In the genomic region with DNA sequence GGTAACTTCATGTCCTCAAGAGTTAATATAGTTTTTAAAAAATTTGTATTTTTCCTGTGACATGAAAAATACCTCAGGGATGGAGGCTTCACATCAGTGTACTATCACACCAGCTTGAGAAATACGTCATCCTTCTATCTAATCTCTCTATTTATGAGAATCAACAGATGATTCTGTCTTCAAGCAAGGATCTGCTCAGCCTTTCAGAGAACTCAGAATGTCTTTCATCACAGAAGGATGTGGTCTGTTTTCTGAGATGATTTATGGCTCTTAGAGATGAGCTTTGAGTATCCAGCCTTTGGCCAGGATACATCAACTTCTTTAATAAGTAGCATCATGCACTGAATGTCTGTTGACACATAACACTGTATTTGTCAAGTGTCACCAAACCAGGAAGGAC, we compare ENCODE assay signal across 15 cellular contexts.
DNase-seq lines count a peak whose midpoint lies in the region; ATAC-seq, FAIRE-seq and TF ChIP-seq lines count a peak whose summit lies in the region.
"Had no signal": no experiment of that assay in that cellular context is flagged by ENCODE, and none has a peak within 500 bp of the region (broad histone marks: within the 10 kb centered on the region; RNA-seq: fewer than 3 reads in every experiment).

No MANE protein-coding gene starts in this region.

- in situ Hi-C loops in HepG2 (cut with HindIII; ENCODE audit: extremely low pct_ligation_motif_present, low pct_unique_long_range_greater_than_20kb): no loop called here

- H3K9me3 ChIP-seq in HepG2 (ENCODE audit: low read length): no peaks in the 10 kb centered on the region
- H3K9me3 ChIP-seq in right lobe of liver: no peaks in the 10 kb centered on the region
- no peaks in the 10 kb centered on the region; the same call in 1 of the 2 replicates for H3K9me3 ChIP-seq in BE2C

- H3K27ac ChIP-seq in HepG2 (ENCODE audit: extremely low read length, insufficient read depth, low read length): no peak overlapping the region
- no peak overlapping the region for H3K27ac ChIP-seq in right lobe of liver

- no peaks in the 10 kb centered on the region for H3K4me1 ChIP-seq in HepG2 (ENCODE audit: insufficient read depth, low read length)
- no peaks in the 10 kb centered on the region for H3K4me1 ChIP-seq in right lobe of liver
- H3K4me1 ChIP-seq in BE2C: no peaks in the 10 kb centered on the region

- H2AFZ ChIP-seq in HepG2 (ENCODE audit: low read length): no peak overlapping the region

- TF ChIP-seq POLR2A in HepG2 (IDR thresholded peaks at IDR 0.05; ENCODE audit: insufficient read depth in 1 of 2, low read depth in 2 of 2, low read length in 2 of 2) (no peak), right lobe of liver (IDR thresholded peaks at IDR 0.05) (no peak)

- H3K79me2 ChIP-seq in HepG2 (ENCODE audit: insufficient read depth, low read length): no peaks in the 10 kb centered on the region

- CTCF ChIA-PET in HepG2 (lab: Yijun Ruan, JAX; ENCODE audit: low intra/inter-chr PET ratio, low total read pairs): no interaction called here

- TF ChIP-seq CTCF in HepG2 (CRISPR knock-in tag; IDR thresholded peaks at IDR 0.05) (no peak), right lobe of liver (IDR thresholded peaks at IDR 0.05) (no peak), BE2C (IDR thresholded peaks at IDR 0.05; ENCODE audit: low read depth, low read length) (no peak)

- no peak overlapping the region for H3K4me2 ChIP-seq in HepG2 (ENCODE audit: low read depth, low read length)

- H3K27me3 ChIP-seq in HepG2 (ENCODE audit: control insufficient read depth in 1 of 2, insufficient read depth in 2 of 2, low read length in 2 of 2) (no peaks in the 10 kb centered on the region), right lobe of liver (no peaks in the 10 kb centered on the region), BE2C (no peaks in the 10 kb centered on the region)

- H4K20me1 ChIP-seq in HepG2 (ENCODE audit: insufficient read depth, low read length): no peaks in the 10 kb centered on the region

- H3K36me3 ChIP-seq in HepG2 (replicated peaks in 1 of 2; ENCODE audit: control insufficient read depth in 1 of 2, insufficient read depth in 2 of 2, low read length in 2 of 2): no peaks in the 10 kb centered on the region
- no peaks in the 10 kb centered on the region for H3K36me3 ChIP-seq in right lobe of liver
- no peaks in the 10 kb centered on the region for H3K36me3 ChIP-seq in BE2C

- H3K4me3 ChIP-seq in HepG2 (replicated peaks in 1 of 3; ENCODE audit: insufficient read depth in 1 of 3, low read depth in 2 of 3, low read length in 3 of 3) (no peak overlapping the region), right lobe of liver (no peak overlapping the region), BE2C (ENCODE audit: low read depth, low read length) (no peak overlapping the region)

- no peak for TF ChIP-seq EP300 in HepG2 (IDR thresholded peaks at IDR 0.05; ENCODE audit: low read depth in 2 of 2, low read length in 2 of 2)
- no peak for TF ChIP-seq EP300 in HepG2 (CRISPR knock-in tag; IDR thresholded peaks at IDR 0.05; ENCODE audit: borderline replicate concordance)

- TF ChIP-seq RAD21 in HepG2 (CRISPR knock-in tag; IDR thresholded peaks at IDR 0.05): no peak

- POLR2A ChIA-PET in HepG2 (lab: Yijun Ruan, JAX): no interaction called here

- no peak overlapping the region for H3K9ac ChIP-seq in HepG2 (ENCODE audit: insufficient read depth, low read depth, low read length)

- no TSS peak for BruUV-seq in HepG2 (replicated peaks; lab: Mats Ljungman, UMichigan)

- no peak for ATAC-seq in HepG2
- no peak for ATAC-seq in right lobe of liver
- ATAC-seq in HG02840 (IDR thresholded peaks at IDR 0.05; ENCODE audit: low FRiP score, unreplicated experiment): no peak

- DNase-seq in HepG2 (ENCODE audit: low spot score): no peak
- no peak for DNase-seq in right lobe of liver
- DNase-seq in M059J (ENCODE audit: low read depth): peak; percentile 22
- peak; percentile 97 for DNase-seq in amniotic epithelial cell (ENCODE audit: low read depth)
- DNase-seq in hepatic stellate cell (ENCODE audit: low spot score): no peak
- DNase-seq in BE2C: no peak
- DNase-seq: ACHN; CD4-positive, alpha-beta memory T cell; HFFc6; Karpas-422; NCI-H1092; NCI-H1694; NCI-H774; RPMI8226 had no signal

- WGBS in HepG2 (ENCODE audit: low lambda C conversion rate): 0% methylated on average over 1 of the region's 1 CpG
- WGBS in right lobe of liver (ENCODE audit: insufficient coverage, low coverage, low lambda C conversion rate, missing lambda C conversion rate): 43% methylated on average over 1 of the region's 1 CpG

- FAIRE-seq in HepG2 (lab: Jason Lieb, UNC): no peak

- intact Hi-C loops in HepG2 (cut with micrococcal nuclease; ENCODE audit: unreplicated experiment) (no loop called here), right lobe of liver (cut with DNase I) (no loop called here)

TF ChIP-seq in HepG2, 621 proteins besides CTCF, POLR2A, EP300 and RAD21:
- TF ChIP-seq NFKB2 (CRISPR knock-in tag; IDR thresholded peaks at IDR 0.05; ENCODE audit: borderline replicate concordance) (no peak), CREB1 (IDR thresholded peaks at IDR 0.05) (peak; percentile 50; the same call in 1 of the 2 replicates), CREB1 (CRISPR knock-in tag; IDR thresholded peaks at IDR 0.05) (no peak)
- TF ChIP-seq, protein P1, sequence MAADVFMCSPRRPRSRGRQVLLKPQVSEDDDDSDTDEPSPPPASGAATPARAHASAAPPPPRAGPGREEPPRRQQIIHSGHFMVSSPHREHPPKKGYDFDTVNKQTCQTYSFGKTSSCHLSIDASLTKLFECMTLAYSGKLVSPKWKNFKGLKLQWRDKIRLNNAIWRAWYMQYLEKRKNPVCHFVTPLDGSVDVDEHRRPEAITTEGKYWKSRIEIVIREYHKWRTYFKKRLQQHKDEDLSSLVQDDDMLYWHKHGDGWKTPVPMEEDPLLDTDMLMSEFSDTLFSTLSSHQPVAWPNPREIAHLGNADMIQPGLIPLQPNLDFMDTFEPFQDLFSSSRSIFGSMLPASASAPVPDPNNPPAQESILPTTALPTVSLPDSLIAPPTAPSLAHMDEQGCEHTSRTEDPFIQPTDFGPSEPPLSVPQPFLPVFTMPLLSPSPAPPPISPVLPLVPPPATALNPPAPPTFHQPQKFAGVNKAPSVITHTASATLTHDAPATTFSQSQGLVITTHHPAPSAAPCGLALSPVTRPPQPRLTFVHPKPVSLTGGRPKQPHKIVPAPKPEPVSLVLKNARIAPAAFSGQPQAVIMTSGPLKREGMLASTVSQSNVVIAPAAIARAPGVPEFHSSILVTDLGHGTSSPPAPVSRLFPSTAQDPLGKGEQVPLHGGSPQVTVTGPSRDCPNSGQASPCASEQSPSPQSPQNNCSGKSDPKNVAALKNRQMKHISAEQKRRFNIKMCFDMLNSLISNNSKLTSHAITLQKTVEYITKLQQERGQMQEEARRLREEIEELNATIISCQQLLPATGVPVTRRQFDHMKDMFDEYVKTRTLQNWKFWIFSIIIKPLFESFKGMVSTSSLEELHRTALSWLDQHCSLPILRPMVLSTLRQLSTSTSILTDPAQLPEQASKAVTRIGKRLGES (CRISPR knock-in tag; IDR thresholded peaks at IDR 0.05; ENCODE audit: borderline replicate concordance): no peak
- TF ChIP-seq, protein P2, sequence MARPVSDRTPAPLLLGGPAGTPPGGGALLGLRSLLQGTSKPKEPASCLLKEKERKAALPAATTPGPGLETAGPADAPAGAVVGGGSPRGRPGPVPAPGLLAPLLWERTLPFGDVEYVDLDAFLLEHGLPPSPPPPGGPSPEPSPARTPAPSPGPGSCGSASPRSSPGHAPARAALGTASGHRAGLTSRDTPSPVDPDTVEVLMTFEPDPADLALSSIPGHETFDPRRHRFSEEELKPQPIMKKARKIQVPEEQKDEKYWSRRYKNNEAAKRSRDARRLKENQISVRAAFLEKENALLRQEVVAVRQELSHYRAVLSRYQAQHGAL (CRISPR knock-in tag; IDR thresholded peaks at IDR 0.05; ENCODE audit: not compliant biosample characterization): no peak

Comparison
In these comparisons a context has a peak if more than half of its experiments do, and no peak if none do; other contexts are left out.
1. DNase-seq: peak in M059J (single experiment) and amniotic epithelial cell (single experiment); none in HepG2 (single experiment), right lobe of liver (0 of 3), hepatic stellate cell (single experiment) and BE2C (single experiment).